ENCODE assay signal across 9 cellular contexts in the genomic region with DNA sequence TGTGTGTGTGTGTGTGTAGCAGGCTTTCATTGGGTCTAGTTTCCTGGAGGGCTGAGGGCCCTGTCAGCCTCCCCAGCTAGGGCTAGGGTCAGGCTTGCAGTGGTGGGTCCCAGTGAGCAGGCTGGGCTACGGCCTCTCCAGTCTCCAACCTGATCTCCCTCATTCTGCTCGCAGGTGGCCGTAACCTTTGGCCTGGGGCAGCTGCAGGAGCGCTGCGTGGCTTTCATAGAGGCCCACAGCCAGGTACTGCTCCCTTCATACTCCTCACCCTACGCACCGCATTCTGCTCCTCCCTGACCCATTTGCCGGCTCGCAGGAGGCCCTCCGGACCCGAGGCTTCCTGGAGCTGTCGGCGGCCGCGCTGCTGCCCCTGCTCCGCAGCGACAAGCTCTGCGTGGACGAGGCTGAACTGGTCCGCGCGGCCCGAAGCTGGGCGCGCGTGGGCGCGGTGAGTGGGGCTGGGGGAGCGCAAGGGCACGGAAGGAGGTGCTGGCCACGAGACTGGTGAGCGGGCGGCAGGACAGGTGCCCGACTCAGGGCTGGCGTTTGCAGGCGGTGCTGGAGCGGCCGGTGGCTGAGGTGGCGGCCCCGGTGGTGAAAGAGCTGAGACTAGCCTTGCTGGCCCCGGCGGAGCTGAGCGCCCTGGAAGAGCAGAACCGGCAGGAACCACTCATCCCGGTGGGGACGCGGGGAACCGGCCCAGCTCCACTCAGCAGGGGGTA. TPM values are rescaled to one million over a fixed set of nuclear protein-coding genes. Genes with fewer than 3 reads are reported as not detected.
DNase-seq lines count a peak whose midpoint lies in the region; ATAC-seq and TF ChIP-seq lines count a peak whose summit lies in the region.
"Had no signal": no experiment of that assay in that cellular context is flagged by ENCODE, and none has a peak within 500 bp of the region (broad histone marks: within the 10 kb centered on the region; RNA-seq: fewer than 3 reads in every experiment).

No MANE protein-coding gene starts in this region.

- H3K4me1 Mint-ChIP-seq in activated CD4-positive, alpha-beta memory T cell treated with anti-CD3 and anti-CD28 coated beads, Interleukin-2, amount 10 ng/mL, durations not matched to agents 7 days and 5 days, result peaks cover 70% of the 10 kb centered on the region

- DNase-seq in EH (ENCODE audit: low read depth) (peak; percentile 15), heart right ventricle (peak in 1 of 2 donors; percentile 42), psoas muscle (peak in 1 of 2 donors; percentile 69), NCI-H1694 treated with DMSO at 0.1 percent for 48 hours (lab: John Stamatoyannopoulos, UW) (no peak), dedifferentiated amniotic fluid mesenchymal stem cell (ENCODE audit: extremely low spot score) (no peak), DMS 273 treated with DMSO at 0.1 percent for 48 hours (lab: John Stamatoyannopoulos, UW) (no peak), GDM1 (lab: John Stamatoyannopoulos, UW) (no peak)
- DNase-seq in activated CD4-positive, alpha-beta memory T cell treated with anti-CD3 and anti-CD28 coated beads, Interleukin-2, amount 10 ng/mL, durations not matched to agents 7 days and 5 days, result no peak

- POLR2A ChIA-PET in activated CD4-positive, alpha-beta memory T cell treated with anti-CD3 and anti-CD28 coated beads, Interleukin-2, amount 10 ng/mL, durations not matched to agents 7 days and 5 days (lab: Charles Lee), result interaction anchor here (0.6 to 7.6 kb wide), 19 partner anchors 8 to 498 kb away, joined by 3 to 280 read pairs (median 5); a partner anchor contains a TSS

- peak overlapping the region; percentile 98 for H3K27ac Mint-ChIP-seq in activated CD4-positive, alpha-beta memory T cell treated with anti-CD3 and anti-CD28 coated beads, Interleukin-2, amount 10 ng/mL, durations not matched to agents 7 days and 5 days

- peak in 5 of 8 donors; percentile 0 to 49 (median 2) for ATAC-seq in heart right ventricle
- peak; percentile 17 to 43 (median 33) for ATAC-seq in psoas muscle

- intact Hi-C loops in heart right ventricle (cut with DNase I), result no loop called here
- intact Hi-C loops in psoas muscle (cut with DNase I), result no loop called here

- H3K9me3 Mint-ChIP-seq in activated CD4-positive, alpha-beta memory T cell treated with anti-CD3 and anti-CD28 coated beads, Interleukin-2, amount 10 ng/mL, durations not matched to agents 7 days and 5 days, result no peaks in the 10 kb centered on the region

- H3K27ac ChIP-seq in heart right ventricle, result peak overlapping the region; percentile 68 to 94 (median 84)
- H3K27ac ChIP-seq in psoas muscle, result peak overlapping the region; percentile 96
- H3K27ac ChIP-seq: parathyroid adenoma had no signal

- H3K4me3 Mint-ChIP-seq in activated CD4-positive, alpha-beta memory T cell treated with anti-CD3 and anti-CD28 coated beads, Interleukin-2, amount 10 ng/mL, durations not matched to agents 7 days and 5 days, result peak overlapping the region; percentile 83

- peaks cover 32% of the 10 kb centered on the region for H3K36me3 Mint-ChIP-seq in activated CD4-positive, alpha-beta memory T cell treated with anti-CD3 and anti-CD28 coated beads, Interleukin-2, amount 10 ng/mL, durations not matched to agents 7 days and 5 days (ENCODE audit: low read depth)

- WGBS in heart right ventricle, 2 donors, result 47 to 56% methylated on average over 46 to 48 of the region's 48 CpGs
- WGBS in psoas muscle, 3 donors, result 51 to 57% (median 52%) methylated on average over 44 to 48 of the region's 48 CpGs

- no peak for TF ChIP-seq CTCF in heart right ventricle (IDR thresholded peaks at IDR 0.05)
- no peak for TF ChIP-seq CTCF in psoas muscle (IDR thresholded peaks at IDR 0.05)

- H3K27me3 ChIP-seq in heart right ventricle (no peaks in the 10 kb centered on the region), psoas muscle (ENCODE audit: insufficient read depth in 3 of 3, low read length in 2 of 3) (no peaks in the 10 kb centered on the region)

- H3K4me3 ChIP-seq in heart right ventricle (peak overlapping the region; percentile 25 to 61 (median 56)), psoas muscle (peak overlapping the region; percentile 72)

- H3K4me1 ChIP-seq in heart right ventricle, result peaks cover 26 to 67% (median 57%) of the 10 kb centered on the region in 9 donors
- peaks cover 11% of the 10 kb centered on the region for H3K4me1 ChIP-seq in psoas muscle

- CTCF ChIA-PET in activated CD4-positive, alpha-beta memory T cell treated with anti-CD3 and anti-CD28 coated beads, Interleukin-2, amount 10 ng/mL, durations not matched to agents 7 days and 5 days (lab: Charles Lee), result interaction anchor here (1.0 to 4.7 kb wide), 8 partner anchors 12 to 490 kb away, joined by 3 to 39 read pairs (median 5); a partner anchor contains a TSS

- H3K27me3 Mint-ChIP-seq in activated CD4-positive, alpha-beta memory T cell treated with anti-CD3 and anti-CD28 coated beads, Interleukin-2, amount 10 ng/mL, durations not matched to agents 7 days and 5 days, result no peaks in the 10 kb centered on the region

- H3K9me3 ChIP-seq in heart right ventricle (no peaks in the 10 kb centered on the region), psoas muscle (no peaks in the 10 kb centered on the region)

- H3K36me3 ChIP-seq in heart right ventricle (peaks cover 0 to 26% (median 0%) of the 10 kb centered on the region in 9 donors), psoas muscle (ENCODE audit: insufficient read depth in 1 of 2, low read depth in 1 of 2) (no peaks in the 10 kb centered on the region)

RNA-seq across cellular contexts. Expression of a gene that starts 4.7 kb away (rescaled TPM):
- total RNA-seq in activated CD4-positive, alpha-beta memory T cell treated with anti-CD3 and anti-CD28 coated beads, Interleukin-2, amount 10 ng/mL, durations not matched to agents 7 days and 5 days, result 1 to 10 TPM; 8.4 to 8.7 TPM
- total RNA-seq in heart right ventricle, result 1 to 10 TPM; 1.8 to 4.1 (median 3.2) TPM
- polyA plus RNA-seq in heart right ventricle, result 10 to 100 TPM in 1 of 2 donors, 1 to 10 TPM in 1; 2.2 to 12.5 TPM
- total RNA-seq in psoas muscle, result 1 to 10 TPM in 3 of 4 donors, under 1 TPM in 1; 0.76 to 1.8 (median 1.3) TPM
- 1 to 10 TPM in 2 of 3 donors, under 1 TPM in 1; 0.35 to 1.4 (median 1.2) TPM for polyA plus RNA-seq in psoas muscle

RNA-seq across cellular contexts. Expression of a gene that starts 5.8 kb away (rescaled TPM):
- 1 to 10 TPM; 1.9 to 2.2 TPM for total RNA-seq in activated CD4-positive, alpha-beta memory T cell treated with anti-CD3 and anti-CD28 coated beads, Interleukin-2, amount 10 ng/mL, durations not matched to agents 7 days and 5 days
- total RNA-seq in heart right ventricle (1 to 10 TPM in 3 of 10 donors, under 1 TPM in 5, not detected in 2; 0.51 to 2.0 (median 0.71) TPM), psoas muscle (under 1 TPM in 2 of 4 donors, not detected in 2; 0.32 to 0.59 TPM)
- polyA plus RNA-seq in heart right ventricle (1 to 10 TPM in 1 of 2 donors, under 1 TPM in 1; 0.59 to 1.8 TPM), psoas muscle (under 1 TPM; 0.06 to 0.42 (median 0.11) TPM)

RNA-seq across cellular contexts. Expression of a gene that starts 12.8 kb away (rescaled TPM):
- 10 to 100 TPM; 62.8 to 63.5 TPM for total RNA-seq in activated CD4-positive, alpha-beta memory T cell treated with anti-CD3 and anti-CD28 coated beads, Interleukin-2, amount 10 ng/mL, durations not matched to agents 7 days and 5 days
- total RNA-seq in heart right ventricle (10 to 100 TPM in 1 of 10 donors, 1 to 10 TPM in 9; 2.9 to 10.3 (median 6.8) TPM), psoas muscle (1 to 10 TPM; 3.7 to 7.1 (median 4.7) TPM)
- polyA plus RNA-seq in heart right ventricle (10 to 100 TPM in 1 of 2 donors, 1 to 10 TPM in 1; 8.7 to 12.7 TPM), psoas muscle (1 to 10 TPM; 3.0 to 8.3 (median 3.5) TPM)

RNA-seq across cellular contexts. Expression of a gene that starts 25.0 kb away (rescaled TPM):
- 1 to 10 TPM; 1.0 to 1.3 TPM for total RNA-seq in activated CD4-positive, alpha-beta memory T cell treated with anti-CD3 and anti-CD28 coated beads, Interleukin-2, amount 10 ng/mL, durations not matched to agents 7 days and 5 days
- total RNA-seq in heart right ventricle, result under 1 TPM in 5 of 10 donors, not detected in 5; 0.11 to 0.31 (median 0.16) TPM
- under 1 TPM; 0.07 to 0.44 TPM for polyA plus RNA-seq in heart right ventricle
- total RNA-seq in psoas muscle, result not detected
- polyA plus RNA-seq in psoas muscle, result under 1 TPM in 1 of 3 donors, not detected in 2; 0.08 TPM

RNA-seq across cellular contexts. Expression of a gene that starts 30.1 kb away (rescaled TPM):
- 1 to 10 TPM in 1 of 2 experiments, under 1 TPM in 1; 0.58 to 1.0 TPM for total RNA-seq in activated CD4-positive, alpha-beta memory T cell treated with anti-CD3 and anti-CD28 coated beads, Interleukin-2, amount 10 ng/mL, durations not matched to agents 7 days and 5 days
- total RNA-seq in heart right ventricle, result 1 to 10 TPM in 1 of 10 donors, under 1 TPM in 9; 0.32 to 1.1 (median 0.44) TPM
- polyA plus RNA-seq in heart right ventricle, result under 1 TPM; 0.25 to 0.80 TPM
- 1 to 10 TPM in 1 of 4 donors, under 1 TPM in 3; 0.12 to 1.0 (median 0.36) TPM for total RNA-seq in psoas muscle
- polyA plus RNA-seq in psoas muscle, result under 1 TPM; 0.31 to 0.55 (median 0.35) TPM

Comparison
In these comparisons a context has a peak if more than half of its experiments do, and no peak if none do; other contexts are left out.
1. RNA of a gene that starts 12.8 kb away (total RNA-seq): 62.8 to 63.5 TPM in activated CD4-positive, alpha-beta memory T cell treated with anti-CD3 and anti-CD28 coated beads, Interleukin-2, amount 10 ng/mL, durations not matched to agents 7 days and 5 days; 2.9 to 10.3 TPM in heart right ventricle and 3.7 to 7.1 TPM in psoas muscle; every median in the first group is over 4 times any median in the second.